Comparison of ENCODE assay signal across 1 cellular context in the genomic region with DNA sequence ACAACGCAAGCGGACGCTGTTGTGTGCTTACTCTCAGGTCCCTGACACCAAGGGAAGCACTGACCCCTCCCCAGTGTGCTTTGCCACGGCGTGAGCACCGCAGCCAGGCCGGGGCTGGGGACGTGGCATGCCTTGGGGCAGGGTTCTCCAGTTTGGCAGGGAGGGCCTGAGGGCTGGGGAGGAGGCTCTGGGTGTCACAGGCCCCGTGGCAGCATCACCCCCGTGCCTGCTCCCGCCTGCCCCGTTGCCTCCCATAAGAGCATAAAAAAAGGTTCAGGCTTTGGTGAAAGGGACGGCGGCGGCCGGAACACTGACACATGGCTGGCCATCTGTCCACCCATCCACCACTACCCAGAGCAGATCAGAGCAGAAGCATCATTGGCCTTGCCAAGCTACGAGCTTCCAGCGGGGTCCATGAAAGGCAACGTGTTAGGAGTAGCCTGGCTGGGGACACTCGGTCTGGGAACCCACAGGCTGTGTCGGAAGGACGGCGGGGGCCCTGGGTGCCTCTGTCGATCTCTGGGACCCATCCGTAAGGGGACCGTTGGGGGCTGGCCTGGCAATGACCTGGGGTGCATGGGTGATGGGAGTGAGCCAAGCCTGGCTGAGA.
TF ChIP-seq lines count a peak whose summit lies in the region.

No MANE protein-coding gene starts in this region.

TF ChIP-seq in H1, 55 proteins besides CTCF, POLR2A, EP300 and RAD21 (continued from another document):
- TF ChIP-seq EZH2 (IDR thresholded peaks at IDR 0.05; ENCODE audit: low read depth, low read length, severe bottlenecking) (no peak), JUN (IDR thresholded peaks at IDR 0.05; ENCODE audit: low read depth, low read length) (no peak), POLR2AphosphoS5 (IDR thresholded peaks at IDR 0.05; ENCODE audit: low read depth, low read length) (no peak), TAF1 (IDR thresholded peaks at IDR 0.05; ENCODE audit: low read depth, low read length) (no peak), RNF2 (IDR thresholded peaks at IDR 0.05; ENCODE audit: borderline replicate concordance, low read depth, low read length, missing control alignments, poor library complexity, severe bottlenecking) (no peak), E2F6 (IDR thresholded peaks at IDR 0.05) (no peak)
- TF ChIP-seq, protein P1, sequence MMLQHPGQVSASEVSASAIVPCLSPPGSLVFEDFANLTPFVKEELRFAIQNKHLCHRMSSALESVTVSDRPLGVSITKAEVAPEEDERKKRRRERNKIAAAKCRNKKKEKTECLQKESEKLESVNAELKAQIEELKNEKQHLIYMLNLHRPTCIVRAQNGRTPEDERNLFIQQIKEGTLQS (IDR thresholded peaks at IDR 0.05; ENCODE audit: insufficient read depth, low read depth, low read length): no peak
